In genomic region chr12:6317693-6318439, GRCh38 we compare ENCODE assay signal across 1 cellular context.
TF ChIP-seq lines count a peak whose summit lies in the region.

No MANE protein-coding gene starts in this region.

TF ChIP-seq in HepG2, 621 proteins besides CTCF, POLR2A, EP300 and RAD21:
- TF ChIP-seq TCF12 (IDR thresholded peaks at IDR 0.05) (no peak), TCF12 (CRISPR knock-in tag; IDR thresholded peaks at IDR 0.05) (no peak), ZBTB49 (CRISPR knock-in tag; IDR thresholded peaks at IDR 0.05; ENCODE audit: borderline replicate concordance) (no peak), AGO2 (optimal IDR thresholded peaks at IDR 0.05; ENCODE audit: low read depth, low read length) (peak; percentile 21)
